In the genomic region with DNA sequence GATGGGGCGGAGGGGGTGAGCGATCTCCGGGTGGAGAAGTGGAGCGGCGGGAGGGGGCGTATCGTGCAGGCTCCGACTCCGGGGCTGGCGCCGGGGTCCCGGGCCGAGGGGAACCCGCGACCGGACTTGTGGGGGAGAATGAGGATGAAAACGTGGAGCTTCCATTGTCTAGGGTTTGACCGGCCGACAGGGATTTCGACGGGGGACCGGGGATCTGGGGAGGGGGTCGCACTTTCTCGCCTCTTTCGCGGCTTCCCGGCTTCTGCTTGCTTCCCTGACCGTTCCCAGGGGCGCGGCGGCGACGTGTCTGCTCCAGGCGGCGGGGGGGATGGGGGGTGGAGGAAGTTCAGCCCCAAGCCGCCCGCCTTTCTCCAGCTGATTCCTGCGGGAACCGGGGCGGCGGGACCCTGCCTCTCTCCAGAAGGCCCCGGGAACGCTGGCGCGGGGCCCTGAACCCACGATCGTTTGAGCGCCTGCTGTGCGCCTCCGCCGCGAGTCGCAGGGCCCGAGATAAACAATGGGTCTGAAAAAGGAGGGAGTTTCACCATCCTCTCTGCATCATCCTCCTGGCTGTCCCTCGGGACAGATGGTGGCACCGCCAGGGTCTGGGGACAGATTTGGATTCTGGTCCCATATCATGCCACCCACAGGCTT, we compare ENCODE assay signal across 8 cellular contexts. TPM values are rescaled to one million over a fixed set of nuclear protein-coding genes. Genes with fewer than 3 reads are reported as not detected.
DNase-seq lines count a peak whose midpoint lies in the region; ATAC-seq, FAIRE-seq and TF ChIP-seq lines count a peak whose summit lies in the region.

No MANE protein-coding gene starts in this region.

- H3K27me3 ChIP-seq in GM06990 (replicated peaks; ENCODE audit: control insufficient read depth, insufficient read depth, low read length) (no peaks in the 10 kb centered on the region), heart left ventricle (peaks cover 0 to 6% (median 0%) of the 10 kb centered on the region in 9 donors)

- H3K9me3 ChIP-seq in heart left ventricle = no peaks in the 10 kb centered on the region

- peaks cover 22% of the 10 kb centered on the region for H3K4me1 Mint-ChIP-seq in progenitor cell of endocrine pancreas (ENCODE audit: low read depth)

- DNase-seq in GM06990 (ENCODE audit: extremely low read depth, insufficient read length) (no peak), NCI-H1092 treated with DMSO at 0.1 percent for 48 hours (lab: John Stamatoyannopoulos, UW) (peak; percentile 18), heart left ventricle (peak; percentile 39 to 76 (median 72)), progenitor cell of endocrine pancreas (ENCODE audit: low spot score, unreplicated experiment) (no peak), GM19239 (ENCODE audit: insufficient read length, low spot score) (no peak)
- peak in 1 of 2 donors; percentile 23 for DNase-seq in activated naive CD4-positive, alpha-beta T cell treated with anti-CD3 and anti-CD28 coated beads, Interleukin-2, amount 50 U/mL, for 72 hours (ENCODE audit: low spot score in 2 of 2)

- H3K4me3 ChIP-seq in GM06990 (replicated peaks; ENCODE audit: low read depth, low read length) (peak overlapping the region; percentile 82), heart left ventricle (peak overlapping the region; percentile 79 to 99 (median 96))

- peaks cover 0 to 55% (median 31%) of the 10 kb centered on the region in 12 donors for H3K4me1 ChIP-seq in heart left ventricle

- H3K4me3 Mint-ChIP-seq in progenitor cell of endocrine pancreas (ENCODE audit: low read depth) = peak overlapping the region; percentile 84

- TF ChIP-seq CTCF in GM06990 (IDR thresholded peaks at IDR 0.05; ENCODE audit: insufficient read depth, low read length, poor library complexity, severe bottlenecking) (no peak), heart left ventricle (IDR thresholded peaks at IDR 0.05) (no peak), progenitor cell of endocrine pancreas (IDR thresholded peaks at IDR 0.05; ENCODE audit: unreplicated experiment) (no peak)

- WGBS in heart left ventricle, 4 donors = 1 to 2% (median 1%) methylated on average over 44 to 56 of the region's 56 CpGs

- H3K27me3 Mint-ChIP-seq in progenitor cell of endocrine pancreas = no peaks in the 10 kb centered on the region

- no peak for ATAC-seq in activated naive CD4-positive, alpha-beta T cell treated with anti-CD3 and anti-CD28 coated beads, Interleukin-2, amount 50 U/mL, for 72 hours
- ATAC-seq in heart left ventricle = peak in 1 of 4 donors; percentile 4
- no peak for ATAC-seq in GM19035 (IDR thresholded peaks at IDR 0.05; ENCODE audit: unreplicated experiment)
- ATAC-seq in HG03135 (IDR thresholded peaks at IDR 0.05; ENCODE audit: unreplicated experiment) = no peak

- FAIRE-seq in GM19239 (lab: Jason Lieb, UNC) = no peak

- H3K27ac Mint-ChIP-seq in activated naive CD4-positive, alpha-beta T cell treated with anti-CD3 and anti-CD28 coated beads, Interleukin-2, amount 50 U/mL, for 72 hours = peak overlapping the region; percentile 98 to 99
- peak overlapping the region; percentile 94 for H3K27ac Mint-ChIP-seq in progenitor cell of endocrine pancreas

- peaks cover 34 to 49% of the 10 kb centered on the region in 2 donors for H3K36me3 Mint-ChIP-seq in activated naive CD4-positive, alpha-beta T cell treated with anti-CD3 and anti-CD28 coated beads, Interleukin-2, amount 50 U/mL, for 72 hours
- H3K36me3 Mint-ChIP-seq in progenitor cell of endocrine pancreas (ENCODE audit: insufficient read depth) = peaks cover 8% of the 10 kb centered on the region

- H3K36me3 ChIP-seq in GM06990 (ENCODE audit: control insufficient read depth, insufficient read depth, low read length) (peaks cover 5% of the 10 kb centered on the region), heart left ventricle (peaks cover 0 to 20% (median 16%) of the 10 kb centered on the region in 9 donors)

- no peaks in the 10 kb centered on the region for H3K9me3 Mint-ChIP-seq in activated naive CD4-positive, alpha-beta T cell treated with anti-CD3 and anti-CD28 coated beads, Interleukin-2, amount 50 U/mL, for 72 hours
- H3K9me3 Mint-ChIP-seq in progenitor cell of endocrine pancreas (ENCODE audit: low read depth) = no peaks in the 10 kb centered on the region

- intact Hi-C loops in heart left ventricle (cut with DNase I) = loop anchor here in 4 of 10 donors (5.0 kb wide), 1 partner anchor 35 kb away; the partner anchor contains the start of gene RAB8A (in 4 of the 4)

- TF ChIP-seq POLR2A in heart left ventricle (IDR thresholded peaks at IDR 0.05) = no peak

- H3K27ac ChIP-seq in heart left ventricle = peak overlapping the region; percentile 97 to 100 (median 100)

RNA-seq across cellular contexts. Expression of gene TPM4, which starts 0.8 kb away (rescaled TPM):
- 100 to 1,000 TPM; 405 to 411 TPM for total RNA-seq in activated naive CD4-positive, alpha-beta T cell treated with anti-CD3 and anti-CD28 coated beads, Interleukin-2, amount 50 U/mL, for 72 hours
- total RNA-seq in heart left ventricle (100 to 1,000 TPM in 3 of 9 donors, 10 to 100 TPM in 6; 49.2 to 260 (median 92.1) TPM), progenitor cell of endocrine pancreas (275 and 300 TPM in 2 replicates)
- polyA plus RNA-seq in heart left ventricle = 100 to 1,000 TPM in 1 of 2 donors, 10 to 100 TPM in 1; 65.0 to 175 TPM

RNA-seq across cellular contexts. Expression of gene RAB8A, which starts 34.6 kb away (rescaled TPM):
- total RNA-seq in activated naive CD4-positive, alpha-beta T cell treated with anti-CD3 and anti-CD28 coated beads, Interleukin-2, amount 50 U/mL, for 72 hours = 100 to 1,000 TPM; 125 to 155 TPM
- total RNA-seq in heart left ventricle (10 to 100 TPM; 10.9 to 53.7 (median 23.7) TPM), progenitor cell of endocrine pancreas (65.5 and 67.5 TPM in 2 replicates)
- polyA plus RNA-seq in heart left ventricle = 10 to 100 TPM in 1 of 2 donors, 1 to 10 TPM in 1; 7.8 to 32.2 TPM

Comparison
In these comparisons a context has a peak if more than half of its experiments do, and no peak if none do; other contexts are left out.
1. DNase-seq: peak in NCI-H1092 treated with DMSO at 0.1 percent for 48 hours (single experiment) and heart left ventricle (5 of 5); none in GM06990 (single experiment), progenitor cell of endocrine pancreas (single experiment) and GM19239 (single experiment).